ENCODE assay signal across 27 cellular contexts in the genomic region with DNA sequence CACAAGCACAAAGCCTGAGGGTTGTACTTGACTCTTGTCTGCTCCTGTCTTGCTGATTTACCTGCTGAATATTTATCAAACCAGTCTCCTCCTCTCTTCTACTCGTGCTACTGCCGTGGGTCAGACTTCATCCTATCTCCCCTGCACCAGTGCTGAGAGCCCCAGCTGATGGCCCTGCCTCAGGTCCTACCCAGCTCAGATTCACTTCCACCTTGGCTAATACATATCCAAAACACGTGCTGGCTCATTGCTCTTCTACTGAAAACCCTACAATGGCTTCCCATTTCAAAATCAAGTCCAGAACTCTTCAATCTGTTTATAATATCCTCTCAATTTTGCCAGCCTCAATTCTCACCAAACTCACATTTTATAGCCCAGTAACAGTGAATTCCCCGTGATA. TPM values are rescaled to one million over a fixed set of nuclear protein-coding genes. Genes with fewer than 3 reads are reported as not detected.
DNase-seq lines count a peak whose midpoint lies in the region; ATAC-seq, FAIRE-seq and TF ChIP-seq lines count a peak whose summit lies in the region.
"Had no signal": no experiment of that assay in that cellular context is flagged by ENCODE, and none has a peak within 500 bp of the region (broad histone marks: within the 10 kb centered on the region; RNA-seq: fewer than 3 reads in every experiment).

No MANE protein-coding gene starts in this region.

- DNase-seq in caudate nucleus (lab: John Stamatoyannopoulos, UW) (no peak), HepG2 (ENCODE audit: low spot score) (no peak), NCI-H1930 (lab: John Stamatoyannopoulos, UW) (no peak)
- DNase-seq in stimulated activated naive B cell treated with anti-CD40 and anti-IgM and Interleukin-4, amounts not matched to agents 10 μg/mL and 1 μg/mL and 100 μg/mL, for 72 hours: no peak
- DNase-seq in effector memory CD4-positive, alpha-beta T cell: no peak
- DNase-seq: activated naive CD4-positive, alpha-beta T cell treated with Interleukin-2 at 50 U/mL for 16 hours; activated T-cell treated with anti-CD3 and anti-CD28 coated beads, Interleukin-2, amount 50 U/mL, for 4 hours; amygdala; CD8-positive, alpha-beta memory T cell; dermis blood vessel endothelial cell; DMS153; H7; left ventricle myocardium superior; MV-4-11; NCI-H187 treated with DMSO at 0.1 percent for 48 hours; NCI-H226; PC-3; posterior cingulate gyrus; Right ventricle myocardium superior; sigmoid colon; stimulated activated CD4-positive, alpha-beta T cell treated with anti-CD3 and anti-CD28 coated beads, Interleukin-15, amount 100 ng/mL, for 24 hours; uterus had no signal

- H3K4me1 ChIP-seq in effector memory CD4-positive, alpha-beta T cell (ENCODE audit: control insufficient read depth, insufficient read depth, low read length, poor library complexity, severe bottlenecking): no peaks in the 10 kb centered on the region
- H3K4me1 ChIP-seq in HepG2 (ENCODE audit: insufficient read depth, low read length): peaks cover 67% of the 10 kb centered on the region
- H3K4me1 ChIP-seq: uterus had no signal

- CTCF ChIA-PET in HepG2 (lab: Yijun Ruan, JAX; ENCODE audit: low intra/inter-chr PET ratio, low total read pairs): no interaction called here

- H3K4me3 Mint-ChIP-seq in stimulated activated naive B cell treated with anti-CD40 and anti-IgM and Interleukin-4, amounts not matched to agents 10 μg/mL and 1 μg/mL and 100 μg/mL, for 72 hours: peak overlapping the region; percentile 2 to 3
- H3K4me3 Mint-ChIP-seq: activated T-cell treated with anti-CD3 and anti-CD28 coated beads, Interleukin-2, amount 50 U/mL, for 4 hours; CD8-positive, alpha-beta memory T cell; neural crest cell had no signal

- H3K27me3 Mint-ChIP-seq in stimulated activated naive B cell treated with anti-CD40 and anti-IgM and Interleukin-4, amounts not matched to agents 10 μg/mL and 1 μg/mL and 100 μg/mL, for 72 hours: no peaks in the 10 kb centered on the region

- H2AFZ ChIP-seq in HepG2 (ENCODE audit: low read length): no peak overlapping the region

- H3K27ac ChIP-seq in caudate nucleus (ENCODE audit: low read depth, low read length): peak overlapping the region; percentile 98
- no peak overlapping the region for H3K27ac ChIP-seq in effector memory CD4-positive, alpha-beta T cell (ENCODE audit: insufficient read depth, low read length, poor library complexity, severe bottlenecking)
- H3K27ac ChIP-seq in HepG2 (ENCODE audit: extremely low read length, insufficient read depth, low read length): no peak overlapping the region
- H3K27ac ChIP-seq: cardiac muscle cell, sigmoid colon, suprapubic skin, uterus had no signal

- intact Hi-C loops in HepG2 (cut with micrococcal nuclease; ENCODE audit: unreplicated experiment): no loop called here

- H3K4me3 ChIP-seq in effector memory CD4-positive, alpha-beta T cell (ENCODE audit: insufficient read depth, low read depth, low read length, poor library complexity, severe bottlenecking): no peak overlapping the region
- H3K4me3 ChIP-seq in HepG2 (replicated peaks in 1 of 3; ENCODE audit: insufficient read depth in 1 of 3, low read depth in 2 of 3, low read length in 3 of 3): no peak overlapping the region
- H3K4me3 ChIP-seq: cardiac muscle cell, sigmoid colon, suprapubic skin, uterus had no signal

- peaks cover 38 to 56% of the 10 kb centered on the region in 2 donors for H3K36me3 Mint-ChIP-seq in stimulated activated naive B cell treated with anti-CD40 and anti-IgM and Interleukin-4, amounts not matched to agents 10 μg/mL and 1 μg/mL and 100 μg/mL, for 72 hours

- BruUV-seq in HepG2 (replicated peaks; lab: Mats Ljungman, UMichigan): no TSS peak

- H3K36me3 ChIP-seq in effector memory CD4-positive, alpha-beta T cell (ENCODE audit: control insufficient read depth, insufficient read depth, low read length): no peaks in the 10 kb centered on the region
- no peaks in the 10 kb centered on the region for H3K36me3 ChIP-seq in HepG2 (replicated peaks in 1 of 2; ENCODE audit: control insufficient read depth in 1 of 2, insufficient read depth in 2 of 2, low read length in 2 of 2)
- H3K36me3 ChIP-seq: cardiac muscle cell, sigmoid colon, suprapubic skin, uterus had no signal

- H3K27me3 ChIP-seq in effector memory CD4-positive, alpha-beta T cell (replicated peaks; ENCODE audit: control insufficient read depth, insufficient read depth, low read length, poor library complexity, severe bottlenecking): no peaks in the 10 kb centered on the region
- no peaks in the 10 kb centered on the region for H3K27me3 ChIP-seq in HepG2 (ENCODE audit: control insufficient read depth in 1 of 2, insufficient read depth in 2 of 2, low read length in 2 of 2)
- H3K27me3 ChIP-seq: cardiac muscle cell, sigmoid colon, suprapubic skin, uterus had no signal

- peaks cover 7% of the 10 kb centered on the region for H3K79me2 ChIP-seq in HepG2 (ENCODE audit: insufficient read depth, low read length)

- H3K4me1 Mint-ChIP-seq in stimulated activated naive B cell treated with anti-CD40 and anti-IgM and Interleukin-4, amounts not matched to agents 10 μg/mL and 1 μg/mL and 100 μg/mL, for 72 hours: peaks cover 64 to 89% of the 10 kb centered on the region in 2 donors

- no peaks in the 10 kb centered on the region for H4K20me1 ChIP-seq in HepG2 (ENCODE audit: insufficient read depth, low read length)

- POLR2A ChIA-PET in HepG2 (lab: Yijun Ruan, JAX): no interaction called here

- no peak for TF ChIP-seq POLR2A in HepG2 (IDR thresholded peaks at IDR 0.05; ENCODE audit: insufficient read depth in 1 of 2, low read depth in 2 of 2, low read length in 2 of 2)

- H3K27ac Mint-ChIP-seq in stimulated activated naive B cell treated with anti-CD40 and anti-IgM and Interleukin-4, amounts not matched to agents 10 μg/mL and 1 μg/mL and 100 μg/mL, for 72 hours: peak overlapping the region; percentile 3

- in situ Hi-C loops in HepG2 (cut with HindIII; ENCODE audit: extremely low pct_ligation_motif_present, low pct_unique_long_range_greater_than_20kb): no loop called here

- TF ChIP-seq CTCF in HepG2 (CRISPR knock-in tag; IDR thresholded peaks at IDR 0.05): no peak

- no peak overlapping the region for H3K9ac ChIP-seq in HepG2 (ENCODE audit: insufficient read depth, low read depth, low read length)

- H3K4me2 ChIP-seq in HepG2 (ENCODE audit: low read depth, low read length): no peak overlapping the region

- H3K9me3 Mint-ChIP-seq in stimulated activated naive B cell treated with anti-CD40 and anti-IgM and Interleukin-4, amounts not matched to agents 10 μg/mL and 1 μg/mL and 100 μg/mL, for 72 hours: peaks cover 0 to 2% of the 10 kb centered on the region in 2 donors
- H3K9me3 Mint-ChIP-seq: activated T-cell treated with anti-CD3 and anti-CD28 coated beads, Interleukin-2, amount 50 U/mL, for 4 hours; CD8-positive, alpha-beta memory T cell; neural crest cell had no signal

- no peak for TF ChIP-seq RAD21 in HepG2 (CRISPR knock-in tag; IDR thresholded peaks at IDR 0.05)

- ATAC-seq in GM18907 (IDR thresholded peaks at IDR 0.05; ENCODE audit: unreplicated experiment): peak; percentile 52
- ATAC-seq in HG03354 (IDR thresholded peaks at IDR 0.05; ENCODE audit: poor library complexity, severe bottlenecking, unreplicated experiment): peak; percentile 45
- ATAC-seq in stimulated activated naive B cell treated with anti-CD40 and anti-IgM and Interleukin-4, amounts not matched to agents 10 μg/mL and 1 μg/mL and 100 μg/mL, for 72 hours (replicated peaks): peak; percentile 70 to 73
- ATAC-seq in HepG2: no peak
- ATAC-seq: activated T-cell treated with anti-CD3 and anti-CD28 coated beads, Interleukin-2, amount 50 U/mL, for 4 hours; left ventricle myocardium superior; PC-3 had no signal

- no peaks in the 10 kb centered on the region for H3K9me3 ChIP-seq in effector memory CD4-positive, alpha-beta T cell (ENCODE audit: control insufficient read depth, low read length)
- H3K9me3 ChIP-seq in HepG2 (ENCODE audit: low read length): no peaks in the 10 kb centered on the region
- H3K9me3 ChIP-seq: sigmoid colon, suprapubic skin, uterus had no signal

- WGBS in HepG2 (ENCODE audit: low lambda C conversion rate): 89% methylated on average over 4 of the region's 4 CpGs

- FAIRE-seq in HepG2 (lab: Jason Lieb, UNC): no peak

- TF ChIP-seq EP300 in HepG2 (IDR thresholded peaks at IDR 0.05; ENCODE audit: low read depth in 2 of 2, low read length in 2 of 2) (no peak), HepG2 (CRISPR knock-in tag; IDR thresholded peaks at IDR 0.05; ENCODE audit: borderline replicate concordance) (no peak)

TF ChIP-seq in HepG2, 621 proteins besides CTCF, POLR2A, EP300 and RAD21 (continues in another document):
- no peak for TF ChIP-seq RFX5 (IDR thresholded peaks at IDR 0.05; ENCODE audit: low read depth, low read length)
- TF ChIP-seq POGZ (CRISPR knock-in tag; IDR thresholded peaks at IDR 0.05): no peak
- TF ChIP-seq NR2F6 (IDR thresholded peaks at IDR 0.05): no peak
- no peak for TF ChIP-seq NR2F6 (CRISPR knock-in tag; IDR thresholded peaks at IDR 0.05)
- TF ChIP-seq GPN1 (CRISPR knock-in tag; IDR thresholded peaks at IDR 0.05; ENCODE audit: borderline replicate concordance): no peak

RNA-seq across cellular contexts. Expression of a gene that starts 48.3 kb away (rescaled TPM):
- 5.0 and 8.8 TPM in 2 replicates for total RNA-seq in HepG2 (2016; rRNA removed; fragmentation: Illumina TruSeq; extraction: Trizol)
- 0.61 and 1.5 TPM in 2 replicates for total RNA-seq in HepG2 (2016; cell fraction: cytosol; rRNA removed; fragmentation: Illumina TruSeq; extraction: Trizol; ENCODE audit: low read depth)
- total RNA-seq in HepG2 (2016; cell fraction: insoluble cytoplasmic fraction; rRNA removed; fragmentation: Illumina TruSeq; extraction: Trizol): 4.7 and 8.4 TPM in 2 replicates
- 2.3 TPM in 2 replicates for total RNA-seq in HepG2 (2016; cell fraction: membrane; rRNA removed; fragmentation: Illumina TruSeq; extraction: Trizol)
- 3.8 and 6.3 TPM in 2 replicates for total RNA-seq in HepG2 (2016; cell fraction: nucleus; rRNA removed; fragmentation: Illumina TruSeq; extraction: Trizol)
- 3.7 and 4.2 TPM in 2 replicates for polyA plus RNA-seq in HepG2 (2011; rRNA removed)
- polyA plus RNA-seq in HepG2 (2011; cell fraction: cytosol; rRNA removed): 1.4 and 2.8 TPM in 2 replicates
- polyA plus RNA-seq in HepG2 (2011; cell fraction: nucleus; rRNA removed): 2.7 and 4.6 TPM in 2 replicates
- 8.2 and 8.5 TPM in 2 replicates for polyA plus RNA-seq in HepG2 (2012)
- 0.09 and 0.22 TPM in 2 replicates for polyA plus RNA-seq in HepG2 (2016; cell fraction: cytosol; fragmentation: Illumina TruSeq; extraction: Trizol; ENCODE audit: low read depth)
- 5.3 and 6.2 TPM in 2 replicates for polyA plus RNA-seq in HepG2 (2016; cell fraction: insoluble cytoplasmic fraction; fragmentation: Illumina TruSeq; extraction: Trizol; ENCODE audit: low read depth)
- polyA plus RNA-seq in HepG2 (2016; cell fraction: membrane; fragmentation: Illumina TruSeq; extraction: Trizol; ENCODE audit: low read depth): 0.58 and 0.83 TPM in 2 replicates
- polyA plus RNA-seq in HepG2 (2016; cell fraction: nucleus; fragmentation: Illumina TruSeq; extraction: Trizol; ENCODE audit: insufficient read depth, low read depth): 5.7 and 8.0 TPM in 2 replicates
- polyA minus RNA-seq in HepG2 (2011; rRNA and poly(A)+ RNA removed; ENCODE audit: low replicate concordance): 4.4 and 23.5 TPM in 2 replicates
- 3.5 and 3.6 TPM in 2 replicates for polyA minus RNA-seq in HepG2 (2011; cell fraction: cytosol; rRNA and poly(A)+ RNA removed)
- 18.4 and 19.1 TPM in 2 replicates for polyA minus RNA-seq in HepG2 (2011; cell fraction: nucleus; rRNA and poly(A)+ RNA removed)
